9 cellular contexts compared by ENCODE assay signal in the genomic region with DNA sequence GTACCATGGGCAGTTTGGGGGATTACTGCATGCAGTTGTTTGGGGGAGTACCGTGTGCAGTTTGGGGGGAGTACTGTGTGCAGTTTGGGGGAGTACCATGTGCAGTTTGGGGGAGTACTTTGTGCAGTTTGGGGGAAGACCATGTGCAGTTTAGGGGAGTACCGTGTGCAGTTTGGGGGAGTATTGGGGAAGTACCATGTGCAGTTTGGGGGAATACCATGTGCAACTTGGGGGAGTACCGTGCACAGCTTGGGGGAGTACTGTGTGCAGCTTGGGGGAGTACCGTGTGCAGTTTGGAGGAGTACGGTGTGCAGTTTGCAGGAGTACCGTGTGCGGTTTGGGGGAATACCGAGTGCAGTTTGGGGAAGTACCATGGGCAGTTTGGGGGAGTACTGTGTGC. TPM values are rescaled to one million over a fixed set of nuclear protein-coding genes. Genes with fewer than 3 reads are reported as not detected.
"Had no signal": no experiment of that assay in that cellular context is flagged by ENCODE, and none has a peak within 500 bp of the region (broad histone marks: within the 10 kb centered on the region; RNA-seq: fewer than 3 reads in every experiment).

No MANE protein-coding gene starts in this region.

- ATAC-seq: GM23338 had no signal

- DNase-seq: H9, HCEC 1CT, HFFc6, KBM-7 had no signal

- H3K4me3 Mint-ChIP-seq: GM23338, H9, HFFc6, IgD-negative memory B cell had no signal

- H3K4me2 ChIP-seq: GM23338 had no signal

- H3K27ac Mint-ChIP-seq: GM23338, H9, HFFc6, IgD-negative memory B cell had no signal

- H3K4me3 ChIP-seq: GM23338 had no signal

- FAIRE-seq: H1, H54 had no signal

- H3K4me1 Mint-ChIP-seq: IgD-negative memory B cell had no signal

RNA-seq across cellular contexts. Expression of a gene that starts 22.3 kb away (rescaled TPM):
- total RNA-seq: HT-29 had no signal
- polyA plus RNA-seq: IgD-negative memory B cell had no signal
